Comparison of ENCODE assay signal across 1 cellular context in the genomic region with DNA sequence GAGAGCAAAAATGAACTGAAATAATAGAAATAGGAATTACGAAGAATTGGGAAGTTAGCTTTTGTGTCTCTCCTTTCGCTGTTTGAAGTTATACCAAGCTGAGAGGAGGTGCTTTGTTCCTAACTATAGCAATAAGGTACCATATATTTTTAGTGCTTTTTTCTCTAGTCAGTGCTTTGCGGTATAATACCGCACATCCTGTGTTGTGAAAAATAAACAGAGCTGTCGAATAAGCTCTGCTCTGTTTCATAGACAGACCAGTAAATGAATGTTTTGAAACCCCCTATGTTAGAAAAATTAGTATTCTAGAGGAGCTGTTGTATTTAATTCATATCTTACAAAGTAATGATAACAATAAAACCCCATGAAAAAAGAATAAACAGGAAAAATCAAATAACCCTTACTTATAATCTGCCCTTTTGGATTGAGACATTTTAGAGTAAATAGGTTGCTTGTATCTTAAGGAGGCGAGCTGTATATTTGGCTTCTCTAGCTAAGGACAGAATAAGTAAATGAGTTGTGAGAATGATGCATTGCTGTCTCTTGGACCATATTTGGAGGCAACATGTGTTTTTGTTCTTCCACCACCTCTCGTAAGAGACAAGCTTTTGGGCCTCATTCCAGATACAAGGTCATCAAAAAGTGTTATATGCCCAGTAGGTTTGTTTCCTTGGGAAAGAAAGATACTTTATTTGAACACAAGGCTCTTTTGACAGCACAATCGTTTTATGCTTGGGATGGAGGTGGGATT.
TF ChIP-seq lines count a peak whose summit lies in the region.

No MANE protein-coding gene starts in this region.

TF ChIP-seq in IMR-90, 13 proteins besides CTCF, POLR2A, EP300 and RAD21:
- TF ChIP-seq MAFK (IDR thresholded peaks at IDR 0.05; ENCODE audit: low read depth, low read length), result no peak
- TF ChIP-seq, protein P1, sequence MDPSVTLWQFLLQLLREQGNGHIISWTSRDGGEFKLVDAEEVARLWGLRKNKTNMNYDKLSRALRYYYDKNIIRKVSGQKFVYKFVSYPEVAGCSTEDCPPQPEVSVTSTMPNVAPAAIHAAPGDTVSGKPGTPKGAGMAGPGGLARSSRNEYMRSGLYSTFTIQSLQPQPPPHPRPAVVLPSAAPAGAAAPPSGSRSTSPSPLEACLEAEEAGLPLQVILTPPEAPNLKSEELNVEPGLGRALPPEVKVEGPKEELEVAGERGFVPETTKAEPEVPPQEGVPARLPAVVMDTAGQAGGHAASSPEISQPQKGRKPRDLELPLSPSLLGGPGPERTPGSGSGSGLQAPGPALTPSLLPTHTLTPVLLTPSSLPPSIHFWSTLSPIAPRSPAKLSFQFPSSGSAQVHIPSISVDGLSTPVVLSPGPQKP (IDR thresholded peaks at IDR 0.05; ENCODE audit: borderline replicate concordance, low read depth, low read length), result no peak
- no peak for TF ChIP-seq NFE2L2 (IDR thresholded peaks at IDR 0.05; ENCODE audit: low read depth, low read length)
- TF ChIP-seq RCOR1 (IDR thresholded peaks at IDR 0.05; ENCODE audit: insufficient replicate concordance, low read length), result no peak
